8 cellular contexts compared by ENCODE assay signal in genomic region chr9:95875305-95876137, GRCh38. TPM values are rescaled to one million over a fixed set of nuclear protein-coding genes. Genes with fewer than 3 reads are reported as not detected.
A peak's percentile ranks its signal among the peaks of the same experiment; 100 is the strongest.
DNase-seq lines count a peak whose midpoint lies in the region; ATAC-seq, FAIRE-seq and TF ChIP-seq lines count a peak whose summit lies in the region.

TSS of gene ERCC6L2 (plus strand) at chr9:95875691. CDS start at chr9:95876039, 348 bp downstream.

- FAIRE-seq in GM12892 (lab: Jason Lieb, UNC) (peak; percentile 98), pancreas (lab: Jason Lieb, UNC) (no peak)

- H3K36me3 ChIP-seq in pancreas (no peaks in the 10 kb centered on the region), tibial artery (peaks cover 0 to 13% (median 0%) of the 10 kb centered on the region in 3 donors)

- intact Hi-C loops in pancreas (cut with DNase I) (no loop called here), tibial artery (cut with DNase I; ENCODE audit: low total_unique reads) (loop anchor here (5.0 to 10.0 kb wide), 2 partner anchors 339 to 363 kb away; no protein-coding TSS in a partner anchor)

- H3K4me3 ChIP-seq in pancreas (peak within 1 kb of the TSS in 1 of 4 donors; percentile 80), tibial artery (no peak within 1 kb of the TSS)

- ATAC-seq in HG02759 (IDR thresholded peaks at IDR 0.05; ENCODE audit: unreplicated experiment) = peak; percentile 90
- peak; percentile 95 to 98 (median 96) for ATAC-seq in pancreas

- DNase-seq in GM12892 (ENCODE audit: insufficient read length) (peak; percentile 78), NCI-H1105 (lab: John Stamatoyannopoulos, UW) (peak; percentile 98), SKM-1 (lab: John Stamatoyannopoulos, UW; ENCODE audit: unreplicated experiment) (peak; percentile 67), globus pallidus (ENCODE audit: low spot score) (peak; percentile 93), pancreas (peak; percentile 92 to 97 (median 94)), tibial artery (peak; percentile 95 to 97)
- DNase-seq in activated naive CD4-positive, alpha-beta T cell treated with anti-CD3 and anti-CD28 coated beads, Interleukin-2, amount 50 U/mL, for 16 hours = peak; percentile 94

- H3K27ac ChIP-seq in pancreas (peak within 1 kb of the TSS; percentile 99 to 100 (median 100)), tibial artery (no peak within 1 kb of the TSS)

- TF ChIP-seq POLR2A in GM12892 (IDR thresholded peaks at IDR 0.05; ENCODE audit: low read depth, low read length) = peak; percentile 92

- WGBS in pancreas, 2 donors = 0 to 1% methylated on average over 67 to 74 of the region's 74 CpGs

- TF ChIP-seq CTCF in pancreas (IDR thresholded peaks at IDR 0.05) (no peak), tibial artery (IDR thresholded peaks at IDR 0.05) (no peak)

- H3K9me3 ChIP-seq in pancreas = no peaks in the 10 kb centered on the region
- H3K9me3 ChIP-seq in tibial artery = no peaks in the 10 kb centered on the region

- H3K27me3 ChIP-seq in pancreas = no peaks in the 10 kb centered on the region
- no peaks in the 10 kb centered on the region for H3K27me3 ChIP-seq in tibial artery

- H3K4me1 ChIP-seq in pancreas (peaks cover 0 to 6% (median 3%) of the 10 kb centered on the region in 3 donors), tibial artery (peaks cover 0 to 22% (median 10%) of the 10 kb centered on the region in 4 donors)

RNA-seq across cellular contexts. Expression of gene ERCC6L2, which starts in this region (rescaled TPM):
- 16.6 TPM for polyA plus RNA-seq in GM12892 (2012; ENCODE audit: missing spikeins)
- total RNA-seq in pancreas = 10 to 100 TPM; 13.6 to 21.4 (median 17.6) TPM
- polyA plus RNA-seq in pancreas = 1 to 10 TPM; 2.4 to 7.7 TPM

Comparison
In these comparisons a context has a peak if more than half of its experiments do, and no peak if none do; other contexts are left out.
1. H3K27ac ChIP-seq: peak in pancreas (4 of 4); none in tibial artery (0 of 2).
2. Peak in every context shown above with its lines, with median percentiles within 50 percentile points of each other: DNase-seq.